Comparison of ENCODE assay signal across 1 cellular context in genomic region chr19:6455924-6456323, GRCh38.
TF ChIP-seq lines count a peak whose summit lies in the region.

No MANE protein-coding gene starts in this region.

TF ChIP-seq in HEK293, 187 proteins besides CTCF, POLR2A, EP300 and RAD21:
- TF ChIP-seq, protein P1, sequence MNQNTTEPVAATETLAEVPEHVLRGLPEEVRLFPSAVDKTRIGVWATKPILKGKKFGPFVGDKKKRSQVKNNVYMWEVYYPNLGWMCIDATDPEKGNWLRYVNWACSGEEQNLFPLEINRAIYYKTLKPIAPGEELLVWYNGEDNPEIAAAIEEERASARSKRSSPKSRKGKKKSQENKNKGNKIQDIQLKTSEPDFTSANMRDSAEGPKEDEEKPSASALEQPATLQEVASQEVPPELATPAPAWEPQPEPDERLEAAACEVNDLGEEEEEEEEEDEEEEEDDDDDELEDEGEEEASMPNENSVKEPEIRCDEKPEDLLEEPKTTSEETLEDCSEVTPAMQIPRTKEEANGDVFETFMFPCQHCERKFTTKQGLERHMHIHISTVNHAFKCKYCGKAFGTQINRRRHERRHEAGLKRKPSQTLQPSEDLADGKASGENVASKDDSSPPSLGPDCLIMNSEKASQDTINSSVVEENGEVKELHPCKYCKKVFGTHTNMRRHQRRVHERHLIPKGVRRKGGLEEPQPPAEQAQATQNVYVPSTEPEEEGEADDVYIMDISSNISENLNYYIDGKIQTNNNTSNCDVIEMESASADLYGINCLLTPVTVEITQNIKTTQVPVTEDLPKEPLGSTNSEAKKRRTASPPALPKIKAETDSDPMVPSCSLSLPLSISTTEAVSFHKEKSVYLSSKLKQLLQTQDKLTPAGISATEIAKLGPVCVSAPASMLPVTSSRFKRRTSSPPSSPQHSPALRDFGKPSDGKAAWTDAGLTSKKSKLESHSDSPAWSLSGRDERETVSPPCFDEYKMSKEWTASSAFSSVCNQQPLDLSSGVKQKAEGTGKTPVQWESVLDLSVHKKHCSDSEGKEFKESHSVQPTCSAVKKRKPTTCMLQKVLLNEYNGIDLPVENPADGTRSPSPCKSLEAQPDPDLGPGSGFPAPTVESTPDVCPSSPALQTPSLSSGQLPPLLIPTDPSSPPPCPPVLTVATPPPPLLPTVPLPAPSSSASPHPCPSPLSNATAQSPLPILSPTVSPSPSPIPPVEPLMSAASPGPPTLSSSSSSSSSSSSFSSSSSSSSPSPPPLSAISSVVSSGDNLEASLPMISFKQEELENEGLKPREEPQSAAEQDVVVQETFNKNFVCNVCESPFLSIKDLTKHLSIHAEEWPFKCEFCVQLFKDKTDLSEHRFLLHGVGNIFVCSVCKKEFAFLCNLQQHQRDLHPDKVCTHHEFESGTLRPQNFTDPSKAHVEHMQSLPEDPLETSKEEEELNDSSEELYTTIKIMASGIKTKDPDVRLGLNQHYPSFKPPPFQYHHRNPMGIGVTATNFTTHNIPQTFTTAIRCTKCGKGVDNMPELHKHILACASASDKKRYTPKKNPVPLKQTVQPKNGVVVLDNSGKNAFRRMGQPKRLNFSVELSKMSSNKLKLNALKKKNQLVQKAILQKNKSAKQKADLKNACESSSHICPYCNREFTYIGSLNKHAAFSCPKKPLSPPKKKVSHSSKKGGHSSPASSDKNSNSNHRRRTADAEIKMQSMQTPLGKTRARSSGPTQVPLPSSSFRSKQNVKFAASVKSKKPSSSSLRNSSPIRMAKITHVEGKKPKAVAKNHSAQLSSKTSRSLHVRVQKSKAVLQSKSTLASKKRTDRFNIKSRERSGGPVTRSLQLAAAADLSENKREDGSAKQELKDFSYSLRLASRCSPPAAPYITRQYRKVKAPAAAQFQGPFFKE (tag by site-specific recombination; IDR thresholded peaks at IDR 0.05; ENCODE audit: borderline replicate concordance) = no peak
- TF ChIP-seq ZNF747 (tag by site-specific recombination; IDR thresholded peaks at IDR 0.05) (no peak), ZNF768 (tag by site-specific recombination; IDR thresholded peaks at IDR 0.05) (no peak), ZFHX2 (tag by site-specific recombination; conservative IDR thresholded peaks at IDR 0.05) (0 out of 2 replicates have a peak, but pooled peaks have one; percentile 17)
